Comparison of ENCODE assay signal across 1 cellular context in genomic region chr6:83884523-83884922, GRCh38.
TF ChIP-seq lines count a peak whose summit lies in the region.

No MANE protein-coding gene starts in this region.

TF ChIP-seq in IMR-90, 13 proteins besides CTCF, POLR2A, EP300 and RAD21 (continued from another document):
- no peak for TF ChIP-seq ELK1 (IDR thresholded peaks at IDR 0.05; ENCODE audit: borderline replicate concordance, low read depth, low read length)
- peak; percentile 78 for TF ChIP-seq SMC3 (IDR thresholded peaks at IDR 0.05; ENCODE audit: low read depth, low read length)
- TF ChIP-seq RCOR1 (IDR thresholded peaks at IDR 0.05; ENCODE audit: insufficient replicate concordance, low read length): no peak
